ENCODE assay signal across 18 cellular contexts in the genomic region with DNA sequence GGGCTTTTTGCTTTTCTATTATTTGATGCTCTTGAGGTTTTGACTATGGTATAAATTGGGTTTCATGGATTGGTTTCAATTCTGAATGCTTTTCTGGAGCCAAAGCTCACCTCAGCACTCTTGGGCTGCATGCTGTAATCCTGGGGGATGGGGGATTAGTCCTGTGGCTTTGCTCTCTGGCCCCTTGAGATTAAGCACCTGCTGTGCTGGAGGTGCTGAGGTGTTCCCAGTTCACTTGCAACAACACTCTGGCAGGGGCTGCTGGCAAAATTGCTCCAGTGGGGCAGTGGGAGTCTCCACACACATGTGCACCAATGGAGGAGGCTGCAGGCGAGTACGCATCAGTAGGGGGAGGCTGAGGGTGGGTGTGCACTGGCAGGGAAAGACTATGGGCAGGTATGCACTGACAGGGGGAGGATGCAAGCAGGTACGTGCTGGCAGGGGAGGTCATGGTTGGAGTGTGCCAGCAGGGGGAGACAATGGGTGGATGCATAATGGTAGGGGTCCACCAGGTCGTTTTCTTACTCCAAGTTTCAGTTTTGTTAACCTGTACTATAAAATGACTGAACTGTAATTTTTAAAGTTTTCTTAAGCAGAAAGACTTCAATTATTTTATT.
DNase-seq lines count a peak whose midpoint lies in the region; ATAC-seq and TF ChIP-seq lines count a peak whose summit lies in the region.
"Had no signal": no experiment of that assay in that cellular context is flagged by ENCODE, and none has a peak within 500 bp of the region (broad histone marks: within the 10 kb centered on the region; RNA-seq: fewer than 3 reads in every experiment).

No MANE protein-coding gene starts in this region.

- peak; percentile 40 for TF ChIP-seq CTCF in GM12864 (IDR thresholded peaks at IDR 0.05; ENCODE audit: low read depth, low read length, missing control alignments)
- peak; percentile 31; the same call in 1 of the 2 replicates for TF ChIP-seq CTCF in KMS-11 (conservative IDR thresholded peaks at IDR 0.05; ENCODE audit: low read depth, low read length)
- TF ChIP-seq CTCF in neural progenitor cell (IDR thresholded peaks at IDR 0.05), result peak; percentile 22
- no peak for TF ChIP-seq CTCF in colonic mucosa (IDR thresholded peaks at IDR 0.05)

- H3F3A ChIP-seq in neural progenitor cell (ENCODE audit: low read depth), result no peaks in the 10 kb centered on the region

- H3K27me3 Mint-ChIP-seq in neural progenitor cell (ENCODE audit: insufficient read depth, low read depth) (no peaks in the 10 kb centered on the region), immature natural killer cell (ENCODE audit: low read depth in 3 of 3) (no peaks in the 10 kb centered on the region)
- H3K27me3 Mint-ChIP-seq: activated naive CD8-positive, alpha-beta T cell treated with anti-CD3 and anti-CD28 coated beads, Interleukin-2, amount 10 ng/mL, durations not matched to agents 7 days and 5 days; T-cell had no signal

- H3K4me3 Mint-ChIP-seq in neural progenitor cell (no peak overlapping the region), immature natural killer cell (no peak overlapping the region)
- H3K4me3 Mint-ChIP-seq: activated naive CD8-positive, alpha-beta T cell treated with anti-CD3 and anti-CD28 coated beads, Interleukin-2, amount 10 ng/mL, durations not matched to agents 7 days and 5 days; T-cell had no signal

- H3K9me3 Mint-ChIP-seq in neural progenitor cell (peaks cover 24% of the 10 kb centered on the region), immature natural killer cell (peaks cover 11 to 44% (median 21%) of the 10 kb centered on the region in 6 donors)

- intact Hi-C loops in Right ventricle myocardium inferior (cut with DNase I), result no loop called here
- intact Hi-C loops in colonic mucosa (cut with DNase I), result no loop called here

- no peak overlapping the region for H3K27ac ChIP-seq in KMS-11
- no peak overlapping the region for H3K27ac ChIP-seq in neural progenitor cell
- H3K27ac ChIP-seq in colonic mucosa, result no peak overlapping the region
- H3K27ac ChIP-seq: BLaER1, heart left ventricle, pancreas, testis had no signal

- H3K4me1 Mint-ChIP-seq in neural progenitor cell, result no peaks in the 10 kb centered on the region
- no peaks in the 10 kb centered on the region for H3K4me1 Mint-ChIP-seq in immature natural killer cell
- H3K4me1 Mint-ChIP-seq: activated naive CD8-positive, alpha-beta T cell treated with anti-CD3 and anti-CD28 coated beads, Interleukin-2, amount 10 ng/mL, durations not matched to agents 7 days and 5 days; T-cell had no signal

- no peak overlapping the region for H2AFZ ChIP-seq in KMS-11 (ENCODE audit: low read depth)
- H2AFZ ChIP-seq in neural progenitor cell (replicated peaks), result no peak overlapping the region

- H4K20me1 ChIP-seq in KMS-11 (ENCODE audit: insufficient read depth), result no peaks in the 10 kb centered on the region
- H4K20me1 ChIP-seq in neural progenitor cell (ENCODE audit: low read depth), result no peaks in the 10 kb centered on the region
- H4K20me1 ChIP-seq: BLaER1 had no signal

- DNase-seq in GM12864 (ENCODE audit: low read depth) (no peak), UCSD-AML1 (lab: John Stamatoyannopoulos, UW; ENCODE audit: unreplicated experiment) (peak; percentile 8), neural progenitor cell (ENCODE audit: low spot score) (peak; percentile 15), Right ventricle myocardium inferior (ENCODE audit: missing footprints) (no peak), colonic mucosa (no peak), immature natural killer cell (no peak)
- DNase-seq: activated naive CD8-positive, alpha-beta T cell treated with anti-CD3 and anti-CD28 coated beads, Interleukin-2, amount 10 ng/mL, durations not matched to agents 7 days and 5 days; DMS79 treated with DMSO at 0.1 percent for 48 hours; effector CD4-positive, alpha-beta T cell; NCI-H1105; NCI-H2171 treated with DMSO at 0.1 percent for 48 hours; small intestine; T-cell; testis had no signal

- H3K27ac Mint-ChIP-seq in neural progenitor cell, result no peak overlapping the region
- H3K27ac Mint-ChIP-seq in immature natural killer cell, result no peak overlapping the region
- H3K27ac Mint-ChIP-seq: activated naive CD8-positive, alpha-beta T cell treated with anti-CD3 and anti-CD28 coated beads, Interleukin-2, amount 10 ng/mL, durations not matched to agents 7 days and 5 days; T-cell had no signal

- H3K27me3 ChIP-seq in KMS-11 (ENCODE audit: insufficient read depth, low read depth) (no peaks in the 10 kb centered on the region), neural progenitor cell (no peaks in the 10 kb centered on the region), colonic mucosa (no peaks in the 10 kb centered on the region)
- H3K27me3 ChIP-seq: BLaER1, heart left ventricle, pancreas, testis had no signal

- H3K36me3 ChIP-seq in KMS-11 (ENCODE audit: insufficient read depth) (no peaks in the 10 kb centered on the region), neural progenitor cell (no peaks in the 10 kb centered on the region), colonic mucosa (no peaks in the 10 kb centered on the region)
- H3K36me3 ChIP-seq: BLaER1, heart left ventricle, pancreas had no signal

- no peak overlapping the region for H3K4me2 ChIP-seq in KMS-11
- no peak overlapping the region for H3K4me2 ChIP-seq in neural progenitor cell
- H3K4me2 ChIP-seq: BLaER1 had no signal

- ATAC-seq in Right ventricle myocardium inferior, result no peak
- ATAC-seq: pancreas, T-cell had no signal

- H3K4me1 ChIP-seq in KMS-11 (ENCODE audit: low read depth, poor library complexity, severe bottlenecking) (no peaks in the 10 kb centered on the region), neural progenitor cell (no peaks in the 10 kb centered on the region), colonic mucosa (no peaks in the 10 kb centered on the region)
- H3K4me1 ChIP-seq: BLaER1, heart left ventricle, pancreas, testis had no signal

- no peaks in the 10 kb centered on the region for H3K79me2 ChIP-seq in KMS-11 (ENCODE audit: insufficient read depth, low read depth)
- no peaks in the 10 kb centered on the region for H3K79me2 ChIP-seq in neural progenitor cell (ENCODE audit: low read depth)

- H3K9me3 ChIP-seq in neural progenitor cell (ENCODE audit: low read depth), result no peaks in the 10 kb centered on the region
- H3K9me3 ChIP-seq in colonic mucosa, result no peaks in the 10 kb centered on the region
- H3K9me3 ChIP-seq: BLaER1, pancreas, testis had no signal

- no peak overlapping the region for H3K4me3 ChIP-seq in GM12864 (ENCODE audit: low read depth, low read length)
- H3K4me3 ChIP-seq in KMS-11 (IDR thresholded peaks at IDR 0.05; ENCODE audit: insufficient read depth, low read depth, low read length), result no peak overlapping the region
- H3K4me3 ChIP-seq in neural progenitor cell, result no peak overlapping the region
- no peak overlapping the region for H3K4me3 ChIP-seq in colonic mucosa
- H3K4me3 ChIP-seq: BLaER1, heart left ventricle, pancreas, testis had no signal

- H3K9ac ChIP-seq in KMS-11 (no peak overlapping the region), neural progenitor cell (no peak overlapping the region), colonic mucosa (ENCODE audit: low read depth in 2 of 2, low read length in 2 of 2) (no peak overlapping the region)
- H3K9ac ChIP-seq: BLaER1 had no signal

- H3K36me3 Mint-ChIP-seq in neural progenitor cell (peaks cover 11% of the 10 kb centered on the region), immature natural killer cell (no peaks in the 10 kb centered on the region)
- H3K36me3 Mint-ChIP-seq: activated naive CD8-positive, alpha-beta T cell treated with anti-CD3 and anti-CD28 coated beads, Interleukin-2, amount 10 ng/mL, durations not matched to agents 7 days and 5 days; T-cell had no signal

Comparison
In these comparisons a context has a peak if more than half of its experiments do, and no peak if none do; other contexts are left out.
1. DNase-seq: peak in UCSD-AML1 (single experiment) and neural progenitor cell (single experiment); none in GM12864 (single experiment), Right ventricle myocardium inferior (single experiment), colonic mucosa (single experiment) and immature natural killer cell (0 of 3).